In the genomic region with DNA sequence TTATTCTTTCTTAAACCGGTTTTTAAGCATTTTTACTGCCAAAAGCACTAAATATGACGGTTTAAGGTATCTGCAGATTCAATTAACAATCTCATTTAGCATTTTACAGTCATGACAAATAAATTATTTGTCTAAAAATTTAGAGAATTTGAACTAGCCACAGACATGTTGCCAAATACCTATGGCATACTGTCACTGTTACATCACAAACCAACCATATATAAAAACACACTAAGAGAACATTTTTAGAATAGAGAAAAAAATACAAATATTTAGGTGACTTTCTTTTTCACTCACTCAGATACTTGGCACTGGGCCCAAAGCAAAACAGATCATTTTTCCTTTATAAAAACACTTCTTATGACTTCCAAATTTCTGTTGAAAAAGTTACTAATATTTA, we compare ENCODE assay signal across 1 cellular context.
TF ChIP-seq lines count a peak whose summit lies in the region.

No MANE protein-coding gene starts in this region.

TF ChIP-seq in SK-N-SH, 30 proteins besides CTCF, POLR2A, EP300 and RAD21 (continued from another document):
- TF ChIP-seq, protein P1, sequence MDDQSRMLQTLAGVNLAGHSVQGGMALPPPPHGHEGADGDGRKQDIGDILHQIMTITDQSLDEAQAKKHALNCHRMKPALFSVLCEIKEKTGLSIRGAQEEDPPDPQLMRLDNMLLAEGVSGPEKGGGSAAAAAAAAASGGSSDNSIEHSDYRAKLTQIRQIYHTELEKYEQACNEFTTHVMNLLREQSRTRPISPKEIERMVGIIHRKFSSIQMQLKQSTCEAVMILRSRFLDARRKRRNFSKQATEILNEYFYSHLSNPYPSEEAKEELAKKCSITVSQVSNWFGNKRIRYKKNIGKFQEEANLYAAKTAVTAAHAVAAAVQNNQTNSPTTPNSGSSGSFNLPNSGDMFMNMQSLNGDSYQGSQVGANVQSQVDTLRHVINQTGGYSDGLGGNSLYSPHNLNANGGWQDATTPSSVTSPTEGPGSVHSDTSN (IDR thresholded peaks at IDR 0.05) = peak; percentile 21; the same call in 1 of the 2 replicates
- peak; percentile 42; the same call in 1 of the 2 replicates for TF ChIP-seq FOSL2 (IDR thresholded peaks at IDR 0.05; ENCODE audit: borderline replicate concordance, low read depth)
- TF ChIP-seq POLR2AphosphoS5 (IDR thresholded peaks at IDR 0.05; ENCODE audit: low read depth, low read length) = no peak
